In genomic region chr6:66735106-66735890, GRCh38 we compare ENCODE assay signal across 24 cellular contexts.
DNase-seq lines count a peak whose midpoint lies in the region; ATAC-seq and TF ChIP-seq lines count a peak whose summit lies in the region.
"Had no signal": no experiment of that assay in that cellular context is flagged by ENCODE, and none has a peak within 500 bp of the region (broad histone marks: within the 10 kb centered on the region; RNA-seq: fewer than 3 reads in every experiment).

No MANE protein-coding gene starts in this region.

- H3K9me3 Mint-ChIP-seq in neural crest cell: peaks cover 7% of the 10 kb centered on the region
- no peaks in the 10 kb centered on the region for H3K9me3 Mint-ChIP-seq in activated naive CD8-positive, alpha-beta T cell treated with anti-CD3 and anti-CD28 coated beads for 36 hours
- peaks cover 20% of the 10 kb centered on the region for H3K9me3 Mint-ChIP-seq in natural killer cell treated with Interleukin-12 subunit alpha and Interleukin-12 subunit beta and Interleukin-15 and Interleukin-18, amount 100 ng/mL, for 72 hours
- H3K9me3 Mint-ChIP-seq: H9, nephron had no signal

- H3K36me3 Mint-ChIP-seq in neural crest cell (ENCODE audit: low read depth): no peaks in the 10 kb centered on the region
- no peaks in the 10 kb centered on the region for H3K36me3 Mint-ChIP-seq in activated naive CD8-positive, alpha-beta T cell treated with anti-CD3 and anti-CD28 coated beads for 36 hours
- peaks cover 6% of the 10 kb centered on the region for H3K36me3 Mint-ChIP-seq in natural killer cell treated with Interleukin-12 subunit alpha and Interleukin-12 subunit beta and Interleukin-15 and Interleukin-18, amount 100 ng/mL, for 72 hours
- H3K36me3 Mint-ChIP-seq: activated naive CD4-positive, alpha-beta T cell treated with anti-CD3 and anti-CD28 coated beads, Interleukin-2, amount 50 U/mL, for 24 hours had no signal

- in situ Hi-C loops in astrocyte of the spinal cord (cut with HindIII; ENCODE audit: low sequenced_read_pairs): no loop called here

- no peak overlapping the region for H3K4me3 Mint-ChIP-seq in neural crest cell
- no peak overlapping the region for H3K4me3 Mint-ChIP-seq in activated naive CD8-positive, alpha-beta T cell treated with anti-CD3 and anti-CD28 coated beads for 36 hours
- H3K4me3 Mint-ChIP-seq in natural killer cell treated with Interleukin-12 subunit alpha and Interleukin-12 subunit beta and Interleukin-15 and Interleukin-18, amount 100 ng/mL, for 72 hours: no peak overlapping the region
- H3K4me3 Mint-ChIP-seq: activated naive CD4-positive, alpha-beta T cell treated with anti-CD3 and anti-CD28 coated beads, Interleukin-2, amount 50 U/mL, for 24 hours; activated T-cell treated with anti-CD3 and anti-CD28 coated beads, Interleukin-2, amount 50 U/mL, for 4 hours; H9; nephron had no signal

- peaks cover 38% of the 10 kb centered on the region for H3K4me1 Mint-ChIP-seq in neural crest cell
- H3K4me1 Mint-ChIP-seq in activated naive CD8-positive, alpha-beta T cell treated with anti-CD3 and anti-CD28 coated beads for 36 hours: no peaks in the 10 kb centered on the region
- no peaks in the 10 kb centered on the region for H3K4me1 Mint-ChIP-seq in natural killer cell treated with Interleukin-12 subunit alpha and Interleukin-12 subunit beta and Interleukin-15 and Interleukin-18, amount 100 ng/mL, for 72 hours (ENCODE audit: low read depth in 2 of 2)
- H3K4me1 Mint-ChIP-seq: activated naive CD4-positive, alpha-beta T cell treated with anti-CD3 and anti-CD28 coated beads, Interleukin-2, amount 50 U/mL, for 24 hours; nephron had no signal

- ATAC-seq in natural killer cell treated with Interleukin-12 subunit alpha and Interleukin-12 subunit beta and Interleukin-15 and Interleukin-18, amount 100 ng/mL, for 72 hours: no peak
- ATAC-seq: activated T-cell treated with anti-CD3 and anti-CD28 coated beads, Interleukin-2, amount 50 U/mL, for 4 hours; SK-N-SH treated with all-trans-retinoic acid at 6 μM for 48 hours had no signal

- TF ChIP-seq CTCF in astrocyte of the spinal cord (IDR thresholded peaks at IDR 0.05; ENCODE audit: low read depth, low read length): no peak
- TF ChIP-seq CTCF in neural crest cell (conservative IDR thresholded peaks at IDR 0.05): no peak

- no peaks in the 10 kb centered on the region for H3K27me3 Mint-ChIP-seq in neural crest cell (ENCODE audit: low read depth)
- no peaks in the 10 kb centered on the region for H3K27me3 Mint-ChIP-seq in activated naive CD8-positive, alpha-beta T cell treated with anti-CD3 and anti-CD28 coated beads for 36 hours
- H3K27me3 Mint-ChIP-seq in natural killer cell treated with Interleukin-12 subunit alpha and Interleukin-12 subunit beta and Interleukin-15 and Interleukin-18, amount 100 ng/mL, for 72 hours: no peaks in the 10 kb centered on the region
- H3K27me3 Mint-ChIP-seq: activated naive CD4-positive, alpha-beta T cell treated with anti-CD3 and anti-CD28 coated beads, Interleukin-2, amount 50 U/mL, for 24 hours had no signal

- peak overlapping the region; percentile 75 for H3K27ac Mint-ChIP-seq in neural crest cell (ENCODE audit: unreplicated experiment)
- no peak overlapping the region for H3K27ac Mint-ChIP-seq in activated naive CD8-positive, alpha-beta T cell treated with anti-CD3 and anti-CD28 coated beads for 36 hours
- no peak overlapping the region for H3K27ac Mint-ChIP-seq in natural killer cell treated with Interleukin-12 subunit alpha and Interleukin-12 subunit beta and Interleukin-15 and Interleukin-18, amount 100 ng/mL, for 72 hours
- H3K27ac Mint-ChIP-seq: activated naive CD4-positive, alpha-beta T cell treated with anti-CD3 and anti-CD28 coated beads, Interleukin-2, amount 50 U/mL, for 24 hours; H9; nephron had no signal

- DNase-seq in HT1080 (ENCODE audit: low read depth) (peak; percentile 57), astrocyte of the spinal cord (ENCODE audit: low read depth, low spot score) (peak; percentile 37), neural crest cell (ENCODE audit: low read depth, low spot score) (no peak), NK-92 (lab: John Stamatoyannopoulos, UW; ENCODE audit: unreplicated experiment) (no peak), medulla oblongata (ENCODE audit: extremely low spot score) (no peak)
- no peak for DNase-seq in activated naive CD8-positive, alpha-beta T cell treated with anti-CD3 and anti-CD28 coated beads for 36 hours
- DNase-seq in natural killer cell treated with Interleukin-12 subunit alpha and Interleukin-12 subunit beta and Interleukin-15 and Interleukin-18, amount 100 ng/mL, for 72 hours (ENCODE audit: low spot score): no peak
- DNase-seq: activated CD4-positive, alpha-beta T cell treated with anti-CD3 and anti-CD28 coated beads, Interleukin-2, amount 50 U/mL, for 48 hours; activated T-cell treated with anti-CD3 and anti-CD28 coated beads, Interleukin-2, amount 50 U/mL, for 4 hours; effector CD4-positive, alpha-beta T cell; H9; hippocampal formation; KBM-7; kidney; NCI-H1105 treated with DMSO at 0.1 percent for 48 hours; NCI-H524 treated with DMSO at 0.1 percent for 48 hours; PC-9; stimulated activated CD4-positive, alpha-beta T cell treated with anti-CD3 and anti-CD28 coated beads, Interleukin-12 subunit alpha, Interleukin-12 subunit beta, amount 100 ng/mL, for 4 hours had no signal

- no peak overlapping the region for H3K4me3 ChIP-seq in astrocyte of the spinal cord (ENCODE audit: low read depth, low read length)
- H3K4me3 ChIP-seq: breast epithelium, PC-9, suprapubic skin had no signal

TF ChIP-seq in PFSK-1, 5 proteins besides CTCF, POLR2A, EP300 and RAD21:
- no peak for TF ChIP-seq FOXP2 (optimal IDR thresholded peaks at IDR 0.05; ENCODE audit: borderline replicate concordance, extremely low read depth, extremely low read length, insufficient read depth)
- 0 out of 2 replicates have a peak, but pooled peaks have one; percentile 35 for TF ChIP-seq TAF1 (IDR thresholded peaks at IDR 0.05; ENCODE audit: borderline replicate concordance, insufficient read depth, low read length)

Comparison
In these comparisons a context has a peak if more than half of its experiments do, and no peak if none do; other contexts are left out.
1. DNase-seq: peak in HT1080 (single experiment) and astrocyte of the spinal cord (single experiment); none in neural crest cell (single experiment), activated naive CD8-positive, alpha-beta T cell treated with anti-CD3 and anti-CD28 coated beads for 36 hours (single experiment), NK-92 (single experiment), natural killer cell treated with Interleukin-12 subunit alpha and Interleukin-12 subunit beta and Interleukin-15 and Interleukin-18, amount 100 ng/mL, for 72 hours (single experiment) and medulla oblongata (single experiment).